11 cellular contexts compared by ENCODE assay signal in genomic region chr15:71093089-71094024, GRCh38. TPM values are rescaled to one million over a fixed set of nuclear protein-coding genes. Genes with fewer than 3 reads are reported as not detected.
DNase-seq lines count a peak whose midpoint lies in the region; ATAC-seq and TF ChIP-seq lines count a peak whose summit lies in the region.
"Had no signal": no experiment of that assay in that cellular context is flagged by ENCODE, and none has a peak within 500 bp of the region (broad histone marks: within the 10 kb centered on the region; RNA-seq: fewer than 3 reads in every experiment).

No MANE protein-coding gene starts in this region.

- no peaks in the 10 kb centered on the region for H3K36me3 ChIP-seq in smooth muscle cell (ENCODE audit: low read depth)
- H3K36me3 ChIP-seq in CD8-positive, alpha-beta memory T cell (ENCODE audit: insufficient read depth, low read length), result no peaks in the 10 kb centered on the region

- no peak for TF ChIP-seq CTCF in smooth muscle cell (IDR thresholded peaks at IDR 0.05; ENCODE audit: borderline replicate concordance, insufficient read depth, poor library complexity, severe bottlenecking)

- H3K9ac ChIP-seq in smooth muscle cell (ENCODE audit: low read depth), result no peak overlapping the region

- H3K9me3 ChIP-seq in smooth muscle cell (replicated peaks; ENCODE audit: low read depth), result no peaks in the 10 kb centered on the region
- no peaks in the 10 kb centered on the region for H3K9me3 ChIP-seq in CD8-positive, alpha-beta memory T cell (ENCODE audit: low read length)

- H3K27ac Mint-ChIP-seq in CD8-positive, alpha-beta memory T cell, result no peak overlapping the region
- H3K27ac Mint-ChIP-seq: activated CD4-positive, alpha-beta T cell treated with anti-CD3 and anti-CD28 coated beads for 36 hours; activated naive CD8-positive, alpha-beta T cell treated with anti-CD3 and anti-CD28 coated beads, Interleukin-2, amount 50 U/mL, for 24 hours had no signal

- H2AFZ ChIP-seq in smooth muscle cell (ENCODE audit: low read depth), result no peak overlapping the region

- peaks cover 5 to 16% of the 10 kb centered on the region in 2 donors for H3K27me3 Mint-ChIP-seq in CD8-positive, alpha-beta memory T cell

- H3K4me1 ChIP-seq in smooth muscle cell (ENCODE audit: low read depth), result no peaks in the 10 kb centered on the region
- H3K4me1 ChIP-seq in CD8-positive, alpha-beta memory T cell (ENCODE audit: insufficient read depth, low read length), result no peaks in the 10 kb centered on the region

- no peaks in the 10 kb centered on the region for H4K20me1 ChIP-seq in smooth muscle cell (ENCODE audit: low read depth)

- POLR2A ChIA-PET in CD8-positive, alpha-beta memory T cell (lab: Charles Lee), result no interaction called here

- no peak for ATAC-seq in HG02973 (IDR thresholded peaks at IDR 0.05; ENCODE audit: unreplicated experiment)
- ATAC-seq: activated CD4-positive, alpha-beta T cell treated with anti-CD3 and anti-CD28 coated beads for 36 hours; activated naive CD8-positive, alpha-beta T cell treated with anti-CD3 and anti-CD28 coated beads, Interleukin-2, amount 50 U/mL, for 24 hours had no signal

- DNase-seq in DMS 273 (lab: John Stamatoyannopoulos, UW; ENCODE audit: unreplicated experiment) (peak; percentile 4), DMS 273 treated with DMSO at 0.1 percent for 48 hours (lab: John Stamatoyannopoulos, UW) (no peak), RPMI7951 (ENCODE audit: low read depth) (peak; percentile 91), fibroblast of peridontal ligament (ENCODE audit: extremely low read depth) (peak; percentile 45), smooth muscle cell (lab: John Stamatoyannopoulos, UW; ENCODE audit: unreplicated experiment) (no peak), COLO829 (ENCODE audit: low spot score) (no peak)
- DNase-seq in CD8-positive, alpha-beta memory T cell, result no peak
- DNase-seq: activated CD4-positive, alpha-beta T cell treated with anti-CD3 and anti-CD28 coated beads for 36 hours; activated naive CD8-positive, alpha-beta T cell treated with anti-CD3 and anti-CD28 coated beads, Interleukin-2, amount 50 U/mL, for 24 hours had no signal

- H3K9me3 Mint-ChIP-seq in CD8-positive, alpha-beta memory T cell, result peaks cover 0 to 8% (median 0%) of the 10 kb centered on the region in 5 donors
- H3K9me3 Mint-ChIP-seq: activated naive CD8-positive, alpha-beta T cell treated with anti-CD3 and anti-CD28 coated beads, Interleukin-2, amount 50 U/mL, for 24 hours had no signal

- H3K79me2 ChIP-seq in smooth muscle cell (ENCODE audit: low read depth), result no peaks in the 10 kb centered on the region

- H3K4me3 ChIP-seq in smooth muscle cell, result no peak overlapping the region
- no peak overlapping the region for H3K4me3 ChIP-seq in CD8-positive, alpha-beta memory T cell (ENCODE audit: low read length)

- peak overlapping the region; percentile 27 for H3K4me2 ChIP-seq in smooth muscle cell

- CTCF ChIA-PET in CD8-positive, alpha-beta memory T cell (lab: Charles Lee), result no interaction called here

- 60% methylated on average over 11 of the region's 11 CpGs for WGBS in smooth muscle cell (ENCODE audit: low lambda C conversion rate)

- no peaks in the 10 kb centered on the region for H3K4me1 Mint-ChIP-seq in CD8-positive, alpha-beta memory T cell
- H3K4me1 Mint-ChIP-seq: activated CD4-positive, alpha-beta T cell treated with anti-CD3 and anti-CD28 coated beads for 36 hours; activated naive CD8-positive, alpha-beta T cell treated with anti-CD3 and anti-CD28 coated beads, Interleukin-2, amount 50 U/mL, for 24 hours had no signal

- H3K36me3 Mint-ChIP-seq in CD8-positive, alpha-beta memory T cell, result no peaks in the 10 kb centered on the region

- no peak overlapping the region for H3K4me3 Mint-ChIP-seq in CD8-positive, alpha-beta memory T cell
- H3K4me3 Mint-ChIP-seq: activated CD4-positive, alpha-beta T cell treated with anti-CD3 and anti-CD28 coated beads for 36 hours; activated naive CD8-positive, alpha-beta T cell treated with anti-CD3 and anti-CD28 coated beads, Interleukin-2, amount 50 U/mL, for 24 hours had no signal

- no peaks in the 10 kb centered on the region for H3K27me3 ChIP-seq in smooth muscle cell (ENCODE audit: low read depth)
- H3K27me3 ChIP-seq in CD8-positive, alpha-beta memory T cell (ENCODE audit: insufficient read depth, low read length, poor library complexity, severe bottlenecking), result no peaks in the 10 kb centered on the region

- no peaks in the 10 kb centered on the region for H3F3A ChIP-seq in smooth muscle cell (ENCODE audit: low read depth)

- peak overlapping the region; percentile 56 for H3K27ac ChIP-seq in smooth muscle cell (ENCODE audit: low read depth)
- no peak overlapping the region for H3K27ac ChIP-seq in CD8-positive, alpha-beta memory T cell (ENCODE audit: low read depth, low read length)
- H3K27ac ChIP-seq: 22Rv1 had no signal

RNA-seq across cellular contexts. Expression of gene THSD4, which starts 21.9 kb away (rescaled TPM):
- total RNA-seq in RPMI7951 (2014; rRNA removed; shearing (Covaris generic)), result 25.2 and 26.3 TPM in 2 replicates
- 4.1 and 6.5 TPM in 2 replicates for total RNA-seq in smooth muscle cell
- 2.5 and 7.6 TPM in 2 replicates for polyA plus RNA-seq in smooth muscle cell
- total RNA-seq in CD8-positive, alpha-beta memory T cell, result not detected
- polyA plus RNA-seq in CD8-positive, alpha-beta memory T cell, result not detected
- total RNA-seq: activated CD4-positive, alpha-beta T cell treated with anti-CD3 and anti-CD28 coated beads for 36 hours had no signal

Comparison
In these comparisons a context has a peak if more than half of its experiments do, and no peak if none do; other contexts are left out.
1. DNase-seq: peak in DMS 273 (single experiment), RPMI7951 (single experiment) and fibroblast of peridontal ligament (single experiment); none in DMS 273 treated with DMSO at 0.1 percent for 48 hours (single experiment), smooth muscle cell (single experiment), COLO829 (single experiment) and CD8-positive, alpha-beta memory T cell (0 of 5).